8 cellular contexts compared by ENCODE assay signal in the genomic region with DNA sequence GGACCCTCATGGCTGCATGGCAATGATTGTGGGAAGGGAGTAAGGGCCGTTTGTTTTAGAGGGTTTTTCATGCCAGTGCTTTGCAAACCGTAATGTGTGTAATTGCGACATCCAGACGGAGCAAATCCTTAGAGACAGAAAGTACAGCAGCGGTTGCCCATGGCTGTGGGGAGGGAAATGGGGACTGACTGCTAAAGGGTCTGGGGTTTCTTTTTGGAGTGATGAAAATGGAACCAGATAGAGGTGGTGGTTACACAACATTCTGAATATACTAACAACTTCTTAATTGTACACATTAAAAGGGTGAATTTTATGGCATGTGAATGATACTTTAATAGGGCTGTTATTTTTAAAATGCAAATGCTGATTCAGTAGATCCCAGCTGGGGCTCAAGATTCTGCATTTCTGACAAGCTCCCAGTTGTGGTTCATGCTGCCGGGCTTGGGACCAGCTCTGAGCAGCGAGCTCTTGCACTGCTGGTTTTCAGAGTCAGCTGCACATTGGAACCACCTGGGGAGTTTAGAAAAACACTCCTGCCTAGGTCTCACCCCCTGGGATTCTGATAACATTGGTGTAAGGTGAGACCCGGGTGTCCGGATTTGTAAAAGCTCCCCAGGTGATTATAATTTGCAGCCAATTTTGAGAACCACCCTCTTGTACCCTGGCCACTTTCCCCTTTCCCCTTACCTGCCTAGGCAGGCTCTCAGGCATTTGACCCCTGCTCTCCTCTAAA. TPM values are rescaled to one million over a fixed set of nuclear protein-coding genes. Genes with fewer than 3 reads are reported as not detected.
A peak's percentile ranks its signal among the peaks of the same experiment; 100 is the strongest.
DNase-seq lines count a peak whose midpoint lies in the region; ATAC-seq and TF ChIP-seq lines count a peak whose summit lies in the region.

No MANE protein-coding gene starts in this region.

- peak overlapping the region; percentile 82 to 98 for H3K27ac ChIP-seq in coronary artery

- peak; percentile 72 for DNase-seq in DMS 273 (lab: John Stamatoyannopoulos, UW; ENCODE audit: unreplicated experiment)
- DNase-seq in DMS 273 treated with DMSO at 0.1 percent for 48 hours (lab: John Stamatoyannopoulos, UW) = no peak
- peak; percentile 72 for DNase-seq in RPMI8226
- peak; percentile 74 for DNase-seq in coronary artery (ENCODE audit: low spot score)
- DNase-seq in myocyte (ENCODE audit: low read depth) = peak; percentile 41

- ATAC-seq in GM19324 (IDR thresholded peaks at IDR 0.05; ENCODE audit: low FRiP score, unreplicated experiment) (no peak), GM18870 (IDR thresholded peaks at IDR 0.05; ENCODE audit: unreplicated experiment) (no peak), GM19328 (IDR thresholded peaks at IDR 0.05; ENCODE audit: unreplicated experiment) (no peak)

- no peak for TF ChIP-seq CTCF in coronary artery (IDR thresholded peaks at IDR 0.05)

- H3K4me3 ChIP-seq in coronary artery = peak overlapping the region; percentile 69

RNA-seq across cellular contexts. Expression of a gene that starts 47.7 kb away (rescaled TPM):
- 51.6 and 58.5 TPM in 2 replicates for total RNA-seq in myocyte
- polyA plus RNA-seq in myocyte (2012) = 69.0 TPM
